In the genomic region with DNA sequence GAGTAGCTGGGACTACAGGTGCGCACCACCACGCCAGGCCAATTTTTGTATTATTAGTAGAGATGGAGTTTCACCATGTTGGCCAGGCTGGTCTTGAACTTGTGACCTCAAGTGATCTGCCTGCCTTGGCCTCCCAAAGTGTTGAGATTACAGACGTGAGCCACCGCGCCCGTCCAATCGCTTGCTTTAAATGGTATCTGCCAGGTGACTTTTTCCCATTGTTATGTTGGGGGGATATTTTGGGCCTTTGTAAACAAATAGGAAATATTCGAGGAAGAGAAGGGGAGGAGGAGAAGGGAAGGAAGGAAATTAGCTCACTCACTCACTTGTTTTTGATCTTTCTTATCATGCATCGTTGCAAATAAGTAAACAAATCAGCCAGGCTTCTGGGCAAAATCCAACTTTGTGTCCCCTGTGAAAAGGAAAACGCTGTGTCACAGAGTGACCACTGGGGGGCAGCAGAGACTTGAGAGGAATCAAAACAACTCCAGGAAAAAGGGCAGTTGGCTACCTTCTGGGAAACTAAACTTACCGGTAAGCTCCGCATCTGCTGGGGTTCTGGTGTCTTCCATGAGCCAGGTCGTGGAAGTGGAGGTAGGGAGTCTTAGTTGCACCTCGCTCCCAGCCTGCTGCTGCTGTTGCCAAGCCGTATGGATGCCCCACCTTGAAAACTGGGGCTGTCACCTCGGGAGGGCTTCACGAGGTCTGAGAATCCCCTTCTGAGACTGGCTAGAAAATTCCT, we compare ENCODE assay signal across 8 cellular contexts. TPM values are rescaled to one million over a fixed set of nuclear protein-coding genes. Genes with fewer than 3 reads are reported as not detected.
DNase-seq lines count a peak whose midpoint lies in the region; ATAC-seq, FAIRE-seq and TF ChIP-seq lines count a peak whose summit lies in the region.

No MANE protein-coding gene starts in this region.

- peaks cover 0 to 7% of the 10 kb centered on the region in 2 donors for H3K4me1 ChIP-seq in kidney (ENCODE audit: control insufficient read depth in 1 of 2, insufficient read depth in 1 of 2, low read depth in 1 of 2, low read length in 2 of 2)

- no peak for ATAC-seq in GM19463 (IDR thresholded peaks at IDR 0.05; ENCODE audit: unreplicated experiment)

- H3K4me3 ChIP-seq in WERI-Rb-1 (ENCODE audit: low read depth, low read length) (no peak overlapping the region), cardiac fibroblast (replicated peaks in 1 of 2; ENCODE audit: low read depth in 2 of 2, low read length in 2 of 2) (peak overlapping the region in 1 of 2 donors; percentile 20), kidney (ENCODE audit: low read length in 2 of 2) (peak overlapping the region; percentile 46 to 71)

- no peaks in the 10 kb centered on the region for H3K27me3 ChIP-seq in WERI-Rb-1 (ENCODE audit: insufficient read depth, low read depth, severe bottlenecking)

- H3K9me3 ChIP-seq in WERI-Rb-1 (ENCODE audit: severe bottlenecking) (no peaks in the 10 kb centered on the region), kidney (ENCODE audit: control insufficient read depth in 1 of 2, low read length in 2 of 2) (no peaks in the 10 kb centered on the region)

- peak; percentile 77 for DNase-seq in activated gamma-delta T cell treated with Interleukin-2 at 50 U/mL for 16 hours
- no peak for DNase-seq in activated gamma-delta T cell (lab: John Stamatoyannopoulos, UW)
- peak; percentile 66 for DNase-seq in NCI-H2171 (lab: John Stamatoyannopoulos, UW)
- DNase-seq in WERI-Rb-1, result peak; percentile 74
- peak; percentile 85 to 89 for DNase-seq in cardiac fibroblast (ENCODE audit: low read depth in 2 of 2)
- no peak for DNase-seq in kidney
- DNase-seq in stimulated activated CD4-positive, alpha-beta T cell treated with anti-CD3 and anti-CD28 coated beads, Interleukin-15, amount 100 ng/mL, for 1 hour (ENCODE audit: low read depth in 1 of 2, low spot score in 1 of 2), result peak; percentile 34 to 55

- TF ChIP-seq CTCF in WERI-Rb-1 (IDR thresholded peaks at IDR 0.05; ENCODE audit: low read depth, low read length), result peak; percentile 82
- TF ChIP-seq CTCF in cardiac fibroblast (IDR thresholded peaks at IDR 0.05; ENCODE audit: low read depth, low read length), result peak; percentile 92
- TF ChIP-seq CTCF in kidney (IDR thresholded peaks at IDR 0.05; ENCODE audit: borderline replicate concordance, extremely low read depth, insufficient read depth), result peak; percentile 99

- peak; percentile 13 for FAIRE-seq in kidney (lab: Jason Lieb, UNC)

- H3K27ac ChIP-seq in WERI-Rb-1, result no peak overlapping the region
- no peak overlapping the region for H3K27ac ChIP-seq in kidney (ENCODE audit: low read depth in 2 of 2, low read length in 2 of 2)

- peak overlapping the region; percentile 47 to 75 for H3K9ac ChIP-seq in kidney (ENCODE audit: low read length in 2 of 2)

- intact Hi-C loops in kidney (cut with DNase I), result no loop called here

- H3K36me3 ChIP-seq in WERI-Rb-1 (no peaks in the 10 kb centered on the region; the same call in 1 of the 2 replicates), kidney (ENCODE audit: control insufficient read depth in 1 of 2, insufficient read depth in 2 of 2, low read length in 2 of 2) (no peaks in the 10 kb centered on the region)

RNA-seq across cellular contexts. Expression of gene RANBP3, which starts 9.3 kb away (rescaled TPM):
- 69.7 TPM for total RNA-seq in kidney
- polyA plus RNA-seq in kidney (ENCODE audit: insufficient read depth, low read depth, low replicate concordance), result 33.7 TPM

Comparison
In these comparisons a context has a peak if more than half of its experiments do, and no peak if none do; other contexts are left out.
1. DNase-seq: peak in activated gamma-delta T cell treated with Interleukin-2 at 50 U/mL for 16 hours (single experiment), NCI-H2171 (single experiment), WERI-Rb-1 (single experiment), cardiac fibroblast (2 of 2) and stimulated activated CD4-positive, alpha-beta T cell treated with anti-CD3 and anti-CD28 coated beads, Interleukin-15, amount 100 ng/mL, for 1 hour (2 of 2); none in activated gamma-delta T cell (single experiment) and kidney (single experiment).
2. Peak in every context shown above with its lines, with median percentiles within 50 percentile points of each other: CTCF ChIP-seq.